ENCODE assay signal across 8 cellular contexts in the genomic region with DNA sequence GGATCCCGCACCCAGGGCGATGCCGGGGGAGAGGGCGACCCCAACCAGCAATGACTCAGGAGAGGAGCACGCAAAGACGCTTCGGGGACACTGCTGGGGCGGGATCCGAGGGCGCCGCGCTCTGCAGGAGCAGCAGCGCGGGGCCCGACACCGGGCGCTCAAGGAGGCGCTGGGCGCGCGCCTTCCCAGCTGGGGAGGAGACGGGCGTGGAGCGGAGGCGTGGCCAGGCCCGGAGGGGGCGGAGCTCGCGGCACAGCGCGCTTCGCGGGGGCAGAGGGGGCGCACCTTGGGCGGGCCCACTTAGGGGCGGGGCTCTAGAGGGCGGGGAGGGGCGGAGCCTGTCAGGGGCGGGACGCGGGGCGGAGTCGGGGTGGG. TPM values are rescaled to one million over a fixed set of nuclear protein-coding genes. Genes with fewer than 3 reads are reported as not detected.
DNase-seq lines count a peak whose midpoint lies in the region; ATAC-seq, FAIRE-seq and TF ChIP-seq lines count a peak whose summit lies in the region.

No MANE protein-coding gene starts in this region.

- TF ChIP-seq CTCF in OCI-LY7 (conservative IDR thresholded peaks at IDR 0.05; ENCODE audit: low read length): no peak

- intact Hi-C loops in OCI-LY7 (cut with micrococcal nuclease; ENCODE audit: unreplicated experiment): loop anchor here (5.0 kb wide), 1 partner anchor 115 kb away; no protein-coding TSS in a partner anchor

- CTCF ChIA-PET in OCI-LY7 (lab: Charles Lee; ENCODE audit: unreplicated experiment): interaction anchor here (0.6 kb wide), 2 partner anchors 39 to 116 kb away, joined by 5 to 9 read pairs; no protein-coding TSS in a partner anchor

- H3K27me3 ChIP-seq in esophagus (ENCODE audit: control insufficient read depth in 1 of 2, insufficient read depth in 2 of 2, low read length in 2 of 2) (no peaks in the 10 kb centered on the region), mucosa of stomach (ENCODE audit: control insufficient read depth, insufficient read depth, low read length) (no peaks in the 10 kb centered on the region)

- H3K36me3 ChIP-seq in OCI-LY7 (ENCODE audit: insufficient read depth, low read length) (0 out of 2 replicates have a peak, but pooled peaks cover 5% of the 10 kb centered on the region), esophagus (ENCODE audit: control insufficient read depth in 2 of 2, insufficient read depth in 2 of 2, low read length in 1 of 2) (peaks cover 8 to 9% of the 10 kb centered on the region in 2 donors), mucosa of stomach (ENCODE audit: control insufficient read depth, insufficient read depth, low read length) (no peaks in the 10 kb centered on the region)

- H3K9me2 ChIP-seq in OCI-LY7 (ENCODE audit: insufficient read depth, low read length): no peaks in the 10 kb centered on the region

- H3K27ac ChIP-seq in OCI-LY7 (ENCODE audit: low read depth, low read length, poor library complexity, severe bottlenecking) (peak overlapping the region; percentile 51), esophagus (ENCODE audit: low read depth in 2 of 2, low read length in 1 of 2) (peak overlapping the region; percentile 64 to 84)

- no peaks in the 10 kb centered on the region for H3K27me3 Mint-ChIP-seq in activated T-cell treated with anti-CD3 and anti-CD28 coated beads, Interleukin-2, amount 50 U/mL, for 4 hours (ENCODE audit: low read depth)

- H3K9me3 ChIP-seq in OCI-LY7 (ENCODE audit: low read length) (peaks cover 1% of the 10 kb centered on the region), esophagus (ENCODE audit: control insufficient read depth in 2 of 2, insufficient read depth in 1 of 2, low read depth in 1 of 2, low read length in 1 of 2) (peaks cover 0 to 6% of the 10 kb centered on the region in 2 donors), mucosa of stomach (ENCODE audit: control insufficient read depth, low read length) (no peaks in the 10 kb centered on the region)

- DNase-seq in CMK (ENCODE audit: low read depth) (peak; percentile 92), HTR-8/SVneo (ENCODE audit: insufficient read length, low spot score) (peak; percentile 78), OCI-LY7 (ENCODE audit: low spot score) (peak; percentile 85)
- DNase-seq in activated T-cell treated with anti-CD3 and anti-CD28 coated beads, Interleukin-2, amount 50 U/mL, for 4 hours: peak; percentile 95
- DNase-seq in stimulated activated CD8-positive, alpha-beta memory T cell treated with anti-CD3 and anti-CD28 coated beads, Interleukin-4, amount 100 ng/mL, for 1 hour (ENCODE audit: low read depth in 2 of 2, low spot score in 1 of 2): peak; percentile 85 to 86

- H2AFZ ChIP-seq in OCI-LY7 (ENCODE audit: low read length): no peak overlapping the region

- 1% methylated on average over 25 to 43 of the region's 43 CpGs for WGBS in esophagus, 2 donors

- H3K4me1 ChIP-seq in OCI-LY7 (ENCODE audit: insufficient read depth, low read length, poor library complexity, severe bottlenecking) (peaks cover 6% of the 10 kb centered on the region), esophagus (ENCODE audit: control insufficient read depth in 2 of 2, insufficient read depth in 2 of 2, low read length in 1 of 2) (peaks cover 0 to 11% of the 10 kb centered on the region in 2 donors), mucosa of stomach (ENCODE audit: control insufficient read depth, insufficient read depth, low read length) (peaks cover 10% of the 10 kb centered on the region)

- peaks cover 13% of the 10 kb centered on the region for H3K4me1 Mint-ChIP-seq in activated T-cell treated with anti-CD3 and anti-CD28 coated beads, Interleukin-2, amount 50 U/mL, for 4 hours (ENCODE audit: low read depth)

- POLR2A ChIA-PET in OCI-LY7 (lab: Charles Lee): interaction anchor here (0.6 kb wide), 1 partner anchor 15 kb away, joined by 3 read pairs; no protein-coding TSS in a partner anchor

- peaks cover 13% of the 10 kb centered on the region; the same call in 1 of the 2 replicates for H3K79me2 ChIP-seq in OCI-LY7 (ENCODE audit: insufficient read depth, low read depth, low read length)

- H4K20me1 ChIP-seq in OCI-LY7 (ENCODE audit: insufficient read depth, low read length): peaks cover 4% of the 10 kb centered on the region; the same call in 1 of the 2 replicates

- peak overlapping the region; percentile 74 for H3K4me3 Mint-ChIP-seq in activated T-cell treated with anti-CD3 and anti-CD28 coated beads, Interleukin-2, amount 50 U/mL, for 4 hours

- peak; percentile 84 for ATAC-seq in GM21381 (IDR thresholded peaks at IDR 0.05; ENCODE audit: unreplicated experiment)
- ATAC-seq in activated T-cell treated with anti-CD3 and anti-CD28 coated beads, Interleukin-2, amount 50 U/mL, for 4 hours: peak; percentile 84 to 85

- peaks cover 2% of the 10 kb centered on the region for H3K36me3 Mint-ChIP-seq in activated T-cell treated with anti-CD3 and anti-CD28 coated beads, Interleukin-2, amount 50 U/mL, for 4 hours (ENCODE audit: insufficient read depth)

- H3K9ac ChIP-seq in mucosa of stomach (ENCODE audit: low read length): peak overlapping the region; percentile 59

- peaks cover 14% of the 10 kb centered on the region for H3K9me3 Mint-ChIP-seq in activated T-cell treated with anti-CD3 and anti-CD28 coated beads, Interleukin-2, amount 50 U/mL, for 4 hours

- H3K4me3 ChIP-seq in OCI-LY7 (ENCODE audit: low read depth, low read length, poor library complexity, severe bottlenecking) (peak overlapping the region; percentile 72), esophagus (ENCODE audit: low read depth in 1 of 2, low read length in 2 of 2) (peak overlapping the region; percentile 47 to 70), mucosa of stomach (ENCODE audit: low read length) (peak overlapping the region; percentile 36)

- BruUV-seq in OCI-LY7 (replicated peaks; lab: Mats Ljungman, UMichigan): no TSS peak

- peak overlapping the region; percentile 74 for H3K4me2 ChIP-seq in OCI-LY7 (ENCODE audit: low read length)

- FAIRE-seq in HTR-8/SVneo (lab: Jason Lieb, UNC): peak; percentile 95

RNA-seq across cellular contexts. Expression of gene SUMO3, which starts 0.4 kb away (rescaled TPM):
- total RNA-seq in OCI-LY7 (2014; rRNA removed; shearing (Covaris generic)): 59.5 and 60.3 TPM in 2 replicates
- total RNA-seq in OCI-LY7 (2022): 85.5 and 94.6 TPM in 2 replicates
- 100 to 1,000 TPM in 1 of 3 donors, 10 to 100 TPM in 2; 87.0 to 107 (median 93.4) TPM for total RNA-seq in activated T-cell treated with anti-CD3 and anti-CD28 coated beads, Interleukin-2, amount 50 U/mL, for 4 hours
- 10 to 100 TPM; 13.4 to 36.5 TPM for polyA plus RNA-seq in esophagus

RNA-seq across cellular contexts. Expression of gene UBE2G2, which starts 15.9 kb away (rescaled TPM):
- 104 and 121 TPM in 2 replicates for total RNA-seq in OCI-LY7 (2014; rRNA removed; shearing (Covaris generic))
- 137 and 141 TPM in 2 replicates for total RNA-seq in OCI-LY7 (2022)
- total RNA-seq in activated T-cell treated with anti-CD3 and anti-CD28 coated beads, Interleukin-2, amount 50 U/mL, for 4 hours: 100 to 1,000 TPM; 138 to 144 (median 140) TPM
- polyA plus RNA-seq in esophagus: 10 to 100 TPM; 28.1 to 30.4 TPM

RNA-seq across cellular contexts. Expression of gene PTTG1IP, which starts 56.0 kb away (rescaled TPM):
- total RNA-seq in OCI-LY7 (2014; rRNA removed; shearing (Covaris generic)): 38.3 and 38.9 TPM in 2 replicates
- 56.3 and 58.1 TPM in 2 replicates for total RNA-seq in OCI-LY7 (2022)
- 10 to 100 TPM; 33.8 to 37.6 (median 34.6) TPM for total RNA-seq in activated T-cell treated with anti-CD3 and anti-CD28 coated beads, Interleukin-2, amount 50 U/mL, for 4 hours
- 10 to 100 TPM; 45.8 to 47.4 TPM for polyA plus RNA-seq in esophagus

Comparison
In these comparisons a context has a peak if more than half of its experiments do, and no peak if none do; other contexts are left out.
1. Peak in every context shown above with its lines: DNase-seq, ATAC-seq, H3K4me3 ChIP-seq and H3K27ac ChIP-seq.